8 cellular contexts compared by ENCODE assay signal in the genomic region with DNA sequence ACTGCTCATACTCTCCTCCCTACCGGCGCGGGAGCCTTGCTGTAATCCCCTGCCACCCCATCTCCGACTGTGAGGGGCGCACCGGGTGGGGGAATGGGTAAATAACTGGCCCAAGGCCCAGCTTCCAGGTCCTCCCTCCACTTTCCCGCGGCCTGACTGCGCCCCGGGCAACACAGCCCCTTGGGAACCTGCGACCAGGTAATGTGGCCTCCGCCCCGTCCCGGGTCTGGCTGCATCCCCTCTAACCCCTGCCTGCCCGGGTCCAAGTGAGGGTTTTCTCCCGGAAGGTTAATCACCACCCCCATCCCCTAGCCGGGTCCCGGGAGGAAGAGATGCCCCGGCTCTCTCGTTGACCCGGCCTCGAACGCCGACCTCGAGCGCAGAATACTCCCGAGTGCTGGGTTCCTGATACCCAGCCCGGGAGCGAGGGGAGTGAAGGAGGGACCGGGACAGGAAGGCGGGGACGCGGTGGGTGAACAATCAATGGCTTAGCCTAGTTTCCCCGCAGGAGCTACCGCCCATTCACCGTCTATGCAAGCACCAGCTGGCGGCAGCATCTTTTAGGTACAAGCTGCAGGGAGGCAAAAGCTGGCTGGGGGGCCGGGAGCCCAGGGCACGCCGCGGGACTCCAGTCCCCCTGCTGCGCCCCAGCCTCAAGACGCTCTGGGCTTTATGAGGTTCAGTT. TPM values are rescaled to one million over a fixed set of nuclear protein-coding genes. Genes with fewer than 3 reads are reported as not detected.
A peak's percentile ranks its signal among the peaks of the same experiment; 100 is the strongest.
DNase-seq lines count a peak whose midpoint lies in the region; ATAC-seq, FAIRE-seq and TF ChIP-seq lines count a peak whose summit lies in the region.

No MANE protein-coding gene starts in this region.

- H4K20me1 ChIP-seq in IMR-90 (ENCODE audit: insufficient read depth, low read length) = no peaks in the 10 kb centered on the region

- H2BK5ac ChIP-seq in IMR-90 (ENCODE audit: low read depth, low read length, poor library complexity, severe bottlenecking) (no peak overlapping the region), mesendoderm (ENCODE audit: low read length) (no peak overlapping the region)

- no peak overlapping the region for H2AK5ac ChIP-seq in IMR-90 (ENCODE audit: low read depth, low read length)
- H2AK5ac ChIP-seq in mesendoderm (ENCODE audit: low read length) = no peak overlapping the region

- H3K4me2 ChIP-seq in IMR-90 (ENCODE audit: low read depth, low read length) = peak overlapping the region; percentile 25
- H3K4me2 ChIP-seq in mesendoderm (ENCODE audit: low read length) = peak overlapping the region; percentile 19

- H2BK120ac ChIP-seq in IMR-90 (ENCODE audit: low read depth, low read length) (no peak overlapping the region), mesendoderm (ENCODE audit: low read depth, low read length) (no peak overlapping the region)

- no peaks in the 10 kb centered on the region for H3K9me3 Mint-ChIP-seq in activated T-helper 1 cell treated with anti-CD3 and anti-CD28 coated beads, Interleukin-12 subunit alpha, Interleukin-12 subunit beta, Interleukin-2, Interleukin-4 antibody, amounts not matched to agents 30 ng/mL and 10 ng/mL and 1 ng/mL, durations not matched to agents 14 hours and 24 hours and 36 hours

- H3K79me2 ChIP-seq in mesendoderm (ENCODE audit: control insufficient read depth, insufficient read depth, low read length) = no peaks in the 10 kb centered on the region

- H4K5ac ChIP-seq in IMR-90 (ENCODE audit: low read depth, low read length) = no peak overlapping the region
- no peak overlapping the region for H4K5ac ChIP-seq in mesendoderm (ENCODE audit: low read length)

- peak overlapping the region; percentile 83 for H3K4me3 Mint-ChIP-seq in activated T-helper 1 cell treated with anti-CD3 and anti-CD28 coated beads, Interleukin-12 subunit alpha, Interleukin-12 subunit beta, Interleukin-2, Interleukin-4 antibody, amounts not matched to agents 30 ng/mL and 10 ng/mL and 1 ng/mL, durations not matched to agents 14 hours and 24 hours and 36 hours

- peak overlapping the region; percentile 84 for H3K27ac Mint-ChIP-seq in activated T-helper 1 cell treated with anti-CD3 and anti-CD28 coated beads, Interleukin-12 subunit alpha, Interleukin-12 subunit beta, Interleukin-2, Interleukin-4 antibody, amounts not matched to agents 30 ng/mL and 10 ng/mL and 1 ng/mL, durations not matched to agents 14 hours and 24 hours and 36 hours

- 1% methylated on average over 15 of the region's 43 CpGs; no CpG with 5 or more reads in 1 of the 2 experiments for WGBS in IMR-90 (ENCODE audit: extremely low coverage in 2 of 2, insufficient read length in 1 of 2), 2 experiments
- WGBS in mesendoderm (ENCODE audit: extremely low coverage, insufficient coverage, low lambda C conversion rate) = no CpG with 5 or more reads among the region's 43 CpGs

- no peak overlapping the region for H3K9ac ChIP-seq in IMR-90 (ENCODE audit: low read depth, low read length)
- H3K9ac ChIP-seq in mesendoderm (ENCODE audit: low read length) = no peak overlapping the region

- dilution Hi-C loops in IMR-90 (cut with HindIII; ENCODE audit: low sequenced_read_pairs, unreplicated experiment) = no loop called here

- H3K27me3 Mint-ChIP-seq in activated T-helper 1 cell treated with anti-CD3 and anti-CD28 coated beads, Interleukin-12 subunit alpha, Interleukin-12 subunit beta, Interleukin-2, Interleukin-4 antibody, amounts not matched to agents 30 ng/mL and 10 ng/mL and 1 ng/mL, durations not matched to agents 14 hours and 24 hours and 36 hours (ENCODE audit: insufficient read depth) = peaks cover 95% of the 10 kb centered on the region

- peaks cover 55% of the 10 kb centered on the region for H3K4me1 Mint-ChIP-seq in activated T-helper 1 cell treated with anti-CD3 and anti-CD28 coated beads, Interleukin-12 subunit alpha, Interleukin-12 subunit beta, Interleukin-2, Interleukin-4 antibody, amounts not matched to agents 30 ng/mL and 10 ng/mL and 1 ng/mL, durations not matched to agents 14 hours and 24 hours and 36 hours (ENCODE audit: low read depth)

- H4K8ac ChIP-seq in IMR-90 (ENCODE audit: low read depth in 2 of 2, low read length in 2 of 2) (no peak overlapping the region), mesendoderm (ENCODE audit: low read depth, low read length) (no peak overlapping the region)

- ATAC-seq in IMR-90 (ENCODE audit: low read depth) = no peak
- ATAC-seq in HG03196 (IDR thresholded peaks at IDR 0.05; ENCODE audit: unreplicated experiment) = no peak

- H3K27ac ChIP-seq in IMR-90 (ENCODE audit: insufficient read depth, low read length) (no peak overlapping the region), mesendoderm (ENCODE audit: low read depth, low read length) (no peak overlapping the region)

- TF ChIP-seq CTCF in IMR-90 (conservative IDR thresholded peaks at IDR 0.05; ENCODE audit: low read depth, low read length) (no peak), D721Med (IDR thresholded peaks at IDR 0.05; ENCODE audit: insufficient read depth, missing control alignments) (no peak)

- H3K79me1 ChIP-seq in IMR-90 (ENCODE audit: low read depth in 1 of 2, low read length in 2 of 2) (no peaks in the 10 kb centered on the region), mesendoderm (ENCODE audit: low read length) (no peaks in the 10 kb centered on the region)

- peaks cover 14% of the 10 kb centered on the region; the same call in 1 of the 2 replicates for H3K4me1 ChIP-seq in IMR-90 (ENCODE audit: control insufficient read depth, insufficient read depth, low read length)
- H3K4me1 ChIP-seq in mesendoderm (ENCODE audit: control insufficient read depth, low read depth, low read length) = peaks cover 4% of the 10 kb centered on the region

- POLR2A ChIA-PET in IMR-90 (lab: Charles Lee; ENCODE audit: unreplicated experiment) = interaction anchor here (1.0 kb wide), 1 partner anchor 13 kb away, joined by 3 read pairs; no protein-coding TSS in a partner anchor

- in situ Hi-C loops in IMR-90 (cut with MboI; ENCODE audit: low sequenced_read_pairs) = loop anchor here (10.0 to 25.0 kb wide), 2 partner anchors 553 to 776 kb away; no protein-coding TSS in a partner anchor

- FAIRE-seq in D721Med (lab: Jason Lieb, UNC) = no peak

- H4K91ac ChIP-seq in IMR-90 (ENCODE audit: insufficient read depth, low read depth, low read length) = no peak overlapping the region

- no peaks in the 10 kb centered on the region for H3K36me3 ChIP-seq in IMR-90 (ENCODE audit: control insufficient read depth, insufficient read depth, low read length)
- no peaks in the 10 kb centered on the region for H3K36me3 ChIP-seq in mesendoderm (ENCODE audit: control insufficient read depth, insufficient read depth, low read length)

- H3K18ac ChIP-seq in IMR-90 (ENCODE audit: low read depth, low read length) = no peak overlapping the region
- H3K18ac ChIP-seq in mesendoderm (ENCODE audit: low read length) = no peak overlapping the region

- peaks cover 88% of the 10 kb centered on the region for H3K27me3 ChIP-seq in IMR-90 (ENCODE audit: control insufficient read depth, insufficient read depth, low read length)
- H3K27me3 ChIP-seq in mesendoderm (ENCODE audit: insufficient read depth, low read length, poor library complexity) = peaks cover 86% of the 10 kb centered on the region

- H3K23ac ChIP-seq in IMR-90 (ENCODE audit: low read depth, low read length) (no peak overlapping the region), mesendoderm (ENCODE audit: low read length) (no peak overlapping the region)

- 0 out of 2 replicates have a peak, but pooled peaks cover 4% of the 10 kb centered on the region for H3K9me1 ChIP-seq in IMR-90 (ENCODE audit: insufficient read depth, low read length)

- TF ChIP-seq POLR2A in IMR-90 (IDR thresholded peaks at IDR 0.05; ENCODE audit: low read depth, low read length) = no peak

- no peak overlapping the region for H3K14ac ChIP-seq in IMR-90 (replicated peaks; ENCODE audit: low read depth, low read length)

- peaks cover 9% of the 10 kb centered on the region; the same call in 1 of the 2 replicates for H3K9me3 ChIP-seq in IMR-90 (ENCODE audit: control insufficient read depth, insufficient read depth, low read length)

- H3K4me3 ChIP-seq in IMR-90 (ENCODE audit: insufficient read depth, low read depth, low read length) (no peak overlapping the region), mesendoderm (ENCODE audit: low read length) (no peak overlapping the region)

- DNase-seq in COLO668 (lab: John Stamatoyannopoulos, UW; ENCODE audit: unreplicated experiment) (peak; percentile 48), IMR-90 (no peak), mesendoderm (no peak), D721Med (ENCODE audit: insufficient read length, low spot score) (no peak), GM19238 (ENCODE audit: insufficient read length, low spot score) (no peak), GM19240 (ENCODE audit: insufficient read length, low spot score) (no peak)
- no peak for DNase-seq in activated T-helper 1 cell treated with anti-CD3 and anti-CD28 coated beads, Interleukin-12 subunit alpha, Interleukin-12 subunit beta, Interleukin-2, Interleukin-4 antibody, amounts not matched to agents 30 ng/mL and 10 ng/mL and 1 ng/mL, durations not matched to agents 14 hours and 24 hours and 36 hours (ENCODE audit: low spot score)

- H2BK20ac ChIP-seq in IMR-90 (ENCODE audit: low read depth, low read length) = no peak overlapping the region

- intact Hi-C loops in IMR-90 (cut with micrococcal nuclease) = loop anchor here (10.0 kb wide), 2 partner anchors 507 to 773 kb away; no protein-coding TSS in a partner anchor
- intact Hi-C loops in activated T-helper 1 cell treated with anti-CD3 and anti-CD28 coated beads, Interleukin-12 subunit alpha, Interleukin-12 subunit beta, Interleukin-2, Interleukin-4 antibody, amounts not matched to agents 30 ng/mL and 10 ng/mL and 1 ng/mL, durations not matched to agents 14 hours and 24 hours and 36 hours (cut with micrococcal nuclease) = loop anchor here (5.0 kb wide), 1 partner anchor 556 kb away; no protein-coding TSS in a partner anchor

- no peak overlapping the region for H3K56ac ChIP-seq in IMR-90 (ENCODE audit: extremely low read depth, insufficient read depth, low read length)
- no peak overlapping the region for H3K56ac ChIP-seq in mesendoderm (ENCODE audit: low read length)

- H2BK15ac ChIP-seq in IMR-90 (ENCODE audit: low read depth, low read length) (no peak overlapping the region), mesendoderm (replicated peaks; ENCODE audit: low read depth) (no peak overlapping the region)

- H3K36me3 Mint-ChIP-seq in activated T-helper 1 cell treated with anti-CD3 and anti-CD28 coated beads, Interleukin-12 subunit alpha, Interleukin-12 subunit beta, Interleukin-2, Interleukin-4 antibody, amounts not matched to agents 30 ng/mL and 10 ng/mL and 1 ng/mL, durations not matched to agents 14 hours and 24 hours and 36 hours (ENCODE audit: low read depth) = peaks cover 5% of the 10 kb centered on the region

- CTCF ChIA-PET in IMR-90 (lab: Yijun Ruan, JAX) = no interaction called here

- BruUV-seq in IMR-90 (replicated peaks; lab: Mats Ljungman, UMichigan) = no TSS peak

- H2AK9ac ChIP-seq in IMR-90 (replicated peaks; ENCODE audit: low read depth, low read length, poor library complexity) = no peak overlapping the region

- H2AFZ ChIP-seq in IMR-90 (replicated peaks; ENCODE audit: low read length, poor library complexity) = peak overlapping the region; percentile 69

- H3K4ac ChIP-seq in IMR-90 (ENCODE audit: low read depth, low read length) (no peak overlapping the region), mesendoderm (ENCODE audit: low read depth, low read length) (no peak overlapping the region)

- TF ChIP-seq RAD21 in IMR-90 (IDR thresholded peaks at IDR 0.05; ENCODE audit: low read length) = no peak

RNA-seq across cellular contexts. Expression of a gene that starts 5.9 kb away (rescaled TPM):
- total RNA-seq in IMR-90 (2012; rRNA removed) = under 0.01 and 0.18 TPM in 2 replicates
- polyA plus RNA-seq in IMR-90 (2012; rRNA removed) = 0.06 and 0.26 TPM in 2 replicates
- polyA plus RNA-seq in IMR-90 (2012; cell fraction: cytosol; rRNA removed) = 0.05 and 0.12 TPM in 2 replicates
- 0.22 and 0.26 TPM in 2 replicates for polyA plus RNA-seq in IMR-90 (2012; cell fraction: nucleus; rRNA removed; ENCODE audit: low replicate concordance)
- total RNA-seq in activated T-helper 1 cell treated with anti-CD3 and anti-CD28 coated beads, Interleukin-12 subunit alpha, Interleukin-12 subunit beta, Interleukin-2, Interleukin-4 antibody, amounts not matched to agents 30 ng/mL and 10 ng/mL and 1 ng/mL, durations not matched to agents 14 hours and 24 hours and 36 hours = not detected in 2 replicates
- polyA plus RNA-seq in mesendoderm (2013, experiment 1 of 2) = 0.01 TPM
- polyA plus RNA-seq in mesendoderm (2013, experiment 2 of 2) = 0.01 TPM

RNA-seq across cellular contexts. Expression of a gene that starts 8.9 kb away (rescaled TPM):
- total RNA-seq in IMR-90 (2012; rRNA removed) = 4.2 and 4.8 TPM in 2 replicates
- 7.0 and 8.0 TPM in 2 replicates for polyA plus RNA-seq in IMR-90 (2012; rRNA removed)
- 12.1 and 15.5 TPM in 2 replicates for polyA plus RNA-seq in IMR-90 (2012; cell fraction: cytosol; rRNA removed)
- polyA plus RNA-seq in IMR-90 (2012; cell fraction: nucleus; rRNA removed; ENCODE audit: low replicate concordance) = 4.8 and 5.6 TPM in 2 replicates
- 0.81 and 1.3 TPM in 2 replicates for total RNA-seq in activated T-helper 1 cell treated with anti-CD3 and anti-CD28 coated beads, Interleukin-12 subunit alpha, Interleukin-12 subunit beta, Interleukin-2, Interleukin-4 antibody, amounts not matched to agents 30 ng/mL and 10 ng/mL and 1 ng/mL, durations not matched to agents 14 hours and 24 hours and 36 hours
- polyA plus RNA-seq in mesendoderm (2013, experiment 1 of 2) = 1.6 TPM
- 1.8 TPM for polyA plus RNA-seq in mesendoderm (2013, experiment 2 of 2)
